Comparison of ENCODE assay signal across 10 cellular contexts in genomic region chrX:24168807-24169206, GRCh38. TPM values are rescaled to one million over a fixed set of nuclear protein-coding genes. Genes with fewer than 3 reads are reported as not detected.
DNase-seq lines count a peak whose midpoint lies in the region; ATAC-seq lines count a peak whose summit lies in the region.
"Had no signal": no experiment of that assay in that cellular context is flagged by ENCODE, and none has a peak within 500 bp of the region (broad histone marks: within the 10 kb centered on the region; RNA-seq: fewer than 3 reads in every experiment).

No MANE protein-coding gene starts in this region.

- H3K4me1 ChIP-seq in ACC112 (ENCODE audit: control insufficient read depth, insufficient read depth, low read length, unreplicated experiment) = peaks cover 53% of the 10 kb centered on the region
- H3K4me1 ChIP-seq: BLaER1 had no signal

- CTCF ChIA-PET in activated CD4-positive, alpha-beta memory T cell treated with anti-CD3 and anti-CD28 coated beads for 36 hours (lab: Charles Lee) = no interaction called here

- ATAC-seq in GM19043 (IDR thresholded peaks at IDR 0.05; ENCODE audit: low read depth, unreplicated experiment) = peak; percentile 77
- peak; percentile 79 for ATAC-seq in HG02973 (IDR thresholded peaks at IDR 0.05; ENCODE audit: unreplicated experiment)

- peak overlapping the region; percentile 92 for H3K27ac Mint-ChIP-seq in activated CD4-positive, alpha-beta memory T cell treated with anti-CD3 and anti-CD28 coated beads for 36 hours

- no peak overlapping the region for H3K4me3 ChIP-seq in ACC112 (ENCODE audit: low read depth, low read length)
- H3K4me3 ChIP-seq: BLaER1, gastroesophageal sphincter had no signal

- peaks cover 52% of the 10 kb centered on the region for H3K4me1 Mint-ChIP-seq in activated CD4-positive, alpha-beta memory T cell treated with anti-CD3 and anti-CD28 coated beads for 36 hours (ENCODE audit: low read depth)

- intact Hi-C loops in activated CD4-positive, alpha-beta memory T cell treated with anti-CD3 and anti-CD28 coated beads for 36 hours (cut with micrococcal nuclease) = loop anchor here (1.0 to 10.0 kb wide), 4 partner anchors 19 to 504 kb away; partner anchors contain the start of gene PRDX4

- no peak overlapping the region for H2AFZ ChIP-seq in ACC112 (ENCODE audit: low read length, unreplicated experiment)

- peak overlapping the region; percentile 20; the same call in 1 of the 2 replicates for H3K27ac ChIP-seq in ACC112 (ENCODE audit: low read depth, low read length)
- H3K27ac ChIP-seq: BLaER1, gastroesophageal sphincter had no signal

- peak; percentile 35 for DNase-seq in activated CD4-positive, alpha-beta memory T cell treated with anti-CD3 and anti-CD28 coated beads for 36 hours
- DNase-seq in GM19238 (ENCODE audit: insufficient read length, low spot score) = no peak
- DNase-seq in NCI-H446 treated with DMSO at 0.1 percent for 48 hours (lab: John Stamatoyannopoulos, UW) = no peak
- no peak for DNase-seq in SK-N-DZ (ENCODE audit: low spot score)
- DNase-seq in OCI-M2 (lab: John Stamatoyannopoulos, UW; ENCODE audit: unreplicated experiment) = no peak

- peak overlapping the region; percentile 53 for H3K4me3 Mint-ChIP-seq in activated CD4-positive, alpha-beta memory T cell treated with anti-CD3 and anti-CD28 coated beads for 36 hours

- POLR2A ChIA-PET in activated CD4-positive, alpha-beta memory T cell treated with anti-CD3 and anti-CD28 coated beads for 36 hours (lab: Charles Lee) = no interaction called here

- H3K27me3 ChIP-seq in ACC112 (ENCODE audit: insufficient read depth, low read length) = no peaks in the 10 kb centered on the region
- H3K27me3 ChIP-seq: BLaER1, gastroesophageal sphincter had no signal

- H3K27me3 Mint-ChIP-seq in activated CD4-positive, alpha-beta memory T cell treated with anti-CD3 and anti-CD28 coated beads for 36 hours = no peaks in the 10 kb centered on the region

- H3K79me2 ChIP-seq in ACC112 (ENCODE audit: control insufficient read depth, insufficient read depth, low read length, unreplicated experiment) = peaks cover 92% of the 10 kb centered on the region

- peaks cover 15% of the 10 kb centered on the region for H3K36me3 ChIP-seq in ACC112 (ENCODE audit: insufficient read depth, low read length)

- H3K9me3 Mint-ChIP-seq in activated CD4-positive, alpha-beta memory T cell treated with anti-CD3 and anti-CD28 coated beads for 36 hours = no peaks in the 10 kb centered on the region

- H3K36me3 Mint-ChIP-seq in activated CD4-positive, alpha-beta memory T cell treated with anti-CD3 and anti-CD28 coated beads for 36 hours = peaks cover 8% of the 10 kb centered on the region

RNA-seq across cellular contexts. Expression of gene ZFX, which starts 19.3 kb away (rescaled TPM):
- total RNA-seq in activated CD4-positive, alpha-beta memory T cell treated with anti-CD3 and anti-CD28 coated beads for 36 hours = 10 to 100 TPM; 31.1 to 35.5 TPM
- polyA plus RNA-seq in SK-N-DZ (2014; cell fraction: cytosol; rRNA removed) = 14.3 and 19.9 TPM in 2 replicates
- 6.9 and 10.0 TPM in 2 replicates for polyA plus RNA-seq in SK-N-DZ (2014; cell fraction: nucleus; rRNA removed)
